Comparison of ENCODE assay signal across 2 cellular contexts in the genomic region with DNA sequence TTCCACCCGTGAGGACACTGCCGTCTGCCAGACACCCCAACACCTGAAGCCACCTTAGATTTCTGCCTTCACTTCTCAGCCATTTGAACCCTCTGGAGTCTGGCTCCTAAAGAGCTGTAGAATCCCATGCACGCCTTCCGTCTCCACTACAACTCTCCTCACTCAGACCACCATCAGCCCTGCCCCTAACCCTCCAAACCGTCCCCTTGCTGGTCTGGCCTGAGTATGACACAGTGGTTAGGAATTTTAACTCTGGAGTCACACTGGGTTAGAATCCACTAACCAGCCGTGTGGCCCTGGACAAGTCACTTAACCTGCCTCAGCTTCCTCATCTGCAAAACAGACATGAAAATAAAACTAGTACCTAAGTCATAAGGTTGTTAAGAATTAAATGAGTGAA.
TF ChIP-seq lines count a peak whose summit lies in the region.

No MANE protein-coding gene starts in this region.

TF ChIP-seq in A549, 52 proteins besides CTCF, POLR2A, EP300 and RAD21 (continued from another document):
- no peak for TF ChIP-seq ATOH8 (CRISPR knock-in tag; IDR thresholded peaks at IDR 0.05; ENCODE audit: low read depth)

TF ChIP-seq in SK-N-SH treated with all-trans-retinoic acid at 6 μM for 48 hours, 23 proteins besides CTCF, POLR2A, EP300 and RAD21 (continued from another document):
- TF ChIP-seq, protein P1, sequence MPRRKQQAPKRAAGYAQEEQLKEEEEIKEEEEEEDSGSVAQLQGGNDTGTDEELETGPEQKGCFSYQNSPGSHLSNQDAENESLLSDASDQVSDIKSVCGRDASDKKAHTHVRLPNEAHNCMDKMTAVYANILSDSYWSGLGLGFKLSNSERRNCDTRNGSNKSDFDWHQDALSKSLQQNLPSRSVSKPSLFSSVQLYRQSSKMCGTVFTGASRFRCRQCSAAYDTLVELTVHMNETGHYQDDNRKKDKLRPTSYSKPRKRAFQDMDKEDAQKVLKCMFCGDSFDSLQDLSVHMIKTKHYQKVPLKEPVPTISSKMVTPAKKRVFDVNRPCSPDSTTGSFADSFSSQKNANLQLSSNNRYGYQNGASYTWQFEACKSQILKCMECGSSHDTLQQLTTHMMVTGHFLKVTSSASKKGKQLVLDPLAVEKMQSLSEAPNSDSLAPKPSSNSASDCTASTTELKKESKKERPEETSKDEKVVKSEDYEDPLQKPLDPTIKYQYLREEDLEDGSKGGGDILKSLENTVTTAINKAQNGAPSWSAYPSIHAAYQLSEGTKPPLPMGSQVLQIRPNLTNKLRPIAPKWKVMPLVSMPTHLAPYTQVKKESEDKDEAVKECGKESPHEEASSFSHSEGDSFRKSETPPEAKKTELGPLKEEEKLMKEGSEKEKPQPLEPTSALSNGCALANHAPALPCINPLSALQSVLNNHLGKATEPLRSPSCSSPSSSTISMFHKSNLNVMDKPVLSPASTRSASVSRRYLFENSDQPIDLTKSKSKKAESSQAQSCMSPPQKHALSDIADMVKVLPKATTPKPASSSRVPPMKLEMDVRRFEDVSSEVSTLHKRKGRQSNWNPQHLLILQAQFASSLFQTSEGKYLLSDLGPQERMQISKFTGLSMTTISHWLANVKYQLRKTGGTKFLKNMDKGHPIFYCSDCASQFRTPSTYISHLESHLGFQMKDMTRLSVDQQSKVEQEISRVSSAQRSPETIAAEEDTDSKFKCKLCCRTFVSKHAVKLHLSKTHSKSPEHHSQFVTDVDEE (CRISPR knock-in tag; IDR thresholded peaks at IDR 0.05) = no peak
- TF ChIP-seq SNAI2 (CRISPR knock-in tag; IDR thresholded peaks at IDR 0.05) = no peak
